In genomic region chr12:3088251-3088650, GRCh38 we compare ENCODE assay signal across 28 cellular contexts. TPM values are rescaled to one million over a fixed set of nuclear protein-coding genes. Genes with fewer than 3 reads are reported as not detected.
A peak's percentile ranks its signal among the peaks of the same experiment; 100 is the strongest.
DNase-seq lines count a peak whose midpoint lies in the region; ATAC-seq and TF ChIP-seq lines count a peak whose summit lies in the region.
"Had no signal": no experiment of that assay in that cellular context is flagged by ENCODE, and none has a peak within 500 bp of the region (broad histone marks: within the 10 kb centered on the region; RNA-seq: fewer than 3 reads in every experiment).

No MANE protein-coding gene starts in this region.

- 100% methylated on average over 1 of the region's 6 CpGs; no CpG with 5 or more reads in 1 of the 2 experiments for WGBS in IMR-90 (ENCODE audit: extremely low coverage in 2 of 2, insufficient read length in 1 of 2), 2 experiments

- H4K20me1 ChIP-seq in IMR-90 (ENCODE audit: insufficient read depth, low read length), result peaks cover 7% of the 10 kb centered on the region

- no peak overlapping the region for H3K9ac ChIP-seq in IMR-90 (ENCODE audit: low read depth, low read length)

- CTCF ChIA-PET in IMR-90 (lab: Yijun Ruan, JAX), result no interaction called here

- H3K14ac ChIP-seq in IMR-90 (replicated peaks; ENCODE audit: low read depth, low read length), result no peak overlapping the region

- no peak overlapping the region for H2AK9ac ChIP-seq in IMR-90 (replicated peaks; ENCODE audit: low read depth, low read length, poor library complexity)

- H3K56ac ChIP-seq in IMR-90 (ENCODE audit: extremely low read depth, insufficient read depth, low read length), result no peak overlapping the region

- no peak overlapping the region for H3K4me3 Mint-ChIP-seq in type B pancreatic cell
- H3K4me3 Mint-ChIP-seq: activated naive CD8-positive, alpha-beta T cell treated with anti-CD3 and anti-CD28 coated beads, Interleukin-2, amount 10 ng/mL, durations not matched to agents 7 days and 5 days; CD4-positive, CD25-positive, alpha-beta regulatory T cell; naive thymus-derived CD8-positive, alpha-beta T cell; T-helper 17 cell had no signal

- H3K4me1 ChIP-seq in IMR-90 (ENCODE audit: control insufficient read depth, insufficient read depth, low read length), result no peaks in the 10 kb centered on the region
- H3K4me1 ChIP-seq: prostate gland had no signal

- H2BK5ac ChIP-seq in IMR-90 (ENCODE audit: low read depth, low read length, poor library complexity, severe bottlenecking), result no peak overlapping the region

- peak; percentile 36 for DNase-seq in NCI-H345 treated with DMSO at 0.1 percent for 48 hours (lab: John Stamatoyannopoulos, UW; ENCODE audit: unreplicated experiment)
- DNase-seq in NCI-H345 (lab: John Stamatoyannopoulos, UW), result no peak
- DNase-seq in IMR-90, result no peak
- peak; percentile 47 for DNase-seq in epithelial cell of esophagus (ENCODE audit: low read depth)
- peak; percentile 37 for DNase-seq in renal cortical epithelial cell (ENCODE audit: low read depth)
- DNase-seq in stimulated activated CD4-positive, alpha-beta T cell treated with anti-CD3 and anti-CD28 coated beads, Interleukin-4, amount 100 ng/mL, for 24 hours, result no peak
- DNase-seq in type B pancreatic cell (ENCODE audit: extremely low spot score, unreplicated experiment), result no peak
- DNase-seq in cerebellum (ENCODE audit: low spot score), result no peak
- DNase-seq: 8988T; activated CD4-positive, alpha-beta T cell treated with anti-CD3 and anti-CD28 coated beads, Interleukin-2, amount 50 U/mL, for 4 hours; activated gamma-delta T cell treated with Interleukin-2 at 50 U/mL for 16 hours; activated naive CD8-positive, alpha-beta T cell treated with anti-CD3 and anti-CD28 coated beads, Interleukin-2, amount 10 ng/mL, durations not matched to agents 7 days and 5 days; activated T-cell treated with anti-CD3 and anti-CD28 coated beads, Interleukin-2, amount 50 U/mL, for 48 hours; AML-193; CD4-positive, CD25-positive, alpha-beta regulatory T cell; dorsolateral prefrontal cortex; naive thymus-derived CD8-positive, alpha-beta T cell; NCI-H1105; NCI-H1930; NCI-H526 treated with DMSO at 0.1 percent for 48 hours; nucleus accumbens; Right ventricle myocardium superior; stimulated activated CD4-positive, alpha-beta T cell treated with anti-CD3 and anti-CD28 coated beads, Interleukin-4, amount 100 ng/mL, for 4 hours; T-helper 17 cell; upper lobe of left lung had no signal

- TF ChIP-seq RAD21 in IMR-90 (IDR thresholded peaks at IDR 0.05; ENCODE audit: low read length), result no peak

- H3K27me3 Mint-ChIP-seq in type B pancreatic cell, result no peaks in the 10 kb centered on the region
- H3K27me3 Mint-ChIP-seq: activated naive CD8-positive, alpha-beta T cell treated with anti-CD3 and anti-CD28 coated beads, Interleukin-2, amount 10 ng/mL, durations not matched to agents 7 days and 5 days; T-helper 17 cell had no signal

- H3K4me2 ChIP-seq in IMR-90 (ENCODE audit: low read depth, low read length), result no peak overlapping the region

- no peak overlapping the region for H2AFZ ChIP-seq in IMR-90 (replicated peaks; ENCODE audit: low read length, poor library complexity)

- BruUV-seq in IMR-90 (replicated peaks; lab: Mats Ljungman, UMichigan), result no TSS peak

- H3K18ac ChIP-seq in IMR-90 (ENCODE audit: low read depth, low read length), result no peak overlapping the region

- no peak overlapping the region for H2BK120ac ChIP-seq in IMR-90 (ENCODE audit: low read depth, low read length)

- H3K9me1 ChIP-seq in IMR-90 (ENCODE audit: insufficient read depth, low read length), result peaks cover 9% of the 10 kb centered on the region; the same call in 1 of the 2 replicates

- H4K91ac ChIP-seq in IMR-90 (ENCODE audit: insufficient read depth, low read depth, low read length), result no peak overlapping the region

- H3K23ac ChIP-seq in IMR-90 (ENCODE audit: low read depth, low read length), result no peak overlapping the region

- TF ChIP-seq CTCF in IMR-90 (conservative IDR thresholded peaks at IDR 0.05; ENCODE audit: low read depth, low read length) (no peak), epithelial cell of esophagus (IDR thresholded peaks at IDR 0.05; ENCODE audit: insufficient read depth, low read depth, low read length, missing control alignments) (no peak), type B pancreatic cell (conservative IDR thresholded peaks at IDR 0.05) (no peak)

- no peaks in the 10 kb centered on the region for H3K9me3 Mint-ChIP-seq in type B pancreatic cell
- H3K9me3 Mint-ChIP-seq: activated naive CD8-positive, alpha-beta T cell treated with anti-CD3 and anti-CD28 coated beads, Interleukin-2, amount 10 ng/mL, durations not matched to agents 7 days and 5 days; naive thymus-derived CD8-positive, alpha-beta T cell had no signal

- peaks cover 24% of the 10 kb centered on the region for H3K4me1 Mint-ChIP-seq in type B pancreatic cell (ENCODE audit: unreplicated experiment)
- H3K4me1 Mint-ChIP-seq: activated naive CD8-positive, alpha-beta T cell treated with anti-CD3 and anti-CD28 coated beads, Interleukin-2, amount 10 ng/mL, durations not matched to agents 7 days and 5 days; naive thymus-derived CD8-positive, alpha-beta T cell had no signal

- H2AK5ac ChIP-seq in IMR-90 (ENCODE audit: low read depth, low read length), result no peak overlapping the region

- H4K5ac ChIP-seq in IMR-90 (ENCODE audit: low read depth, low read length), result no peak overlapping the region

- peaks cover 34% of the 10 kb centered on the region for H3K36me3 Mint-ChIP-seq in type B pancreatic cell
- H3K36me3 Mint-ChIP-seq: activated naive CD8-positive, alpha-beta T cell treated with anti-CD3 and anti-CD28 coated beads, Interleukin-2, amount 10 ng/mL, durations not matched to agents 7 days and 5 days; CD4-positive, CD25-positive, alpha-beta regulatory T cell; naive thymus-derived CD8-positive, alpha-beta T cell had no signal

- in situ Hi-C loops in IMR-90 (cut with MboI; ENCODE audit: low sequenced_read_pairs), result no loop called here

- peak; percentile 29; the same call in 1 of the 2 replicates for ATAC-seq in IMR-90 (ENCODE audit: low read depth)
- ATAC-seq: naive thymus-derived CD8-positive, alpha-beta T cell; Panc1; T-helper 17 cell had no signal

- H3K4ac ChIP-seq in IMR-90 (ENCODE audit: low read depth, low read length), result no peak overlapping the region

- H3K9me3 ChIP-seq in IMR-90 (ENCODE audit: control insufficient read depth, insufficient read depth, low read length), result no peaks in the 10 kb centered on the region
- H3K9me3 ChIP-seq: prostate gland, upper lobe of left lung had no signal

- peaks cover 6% of the 10 kb centered on the region for H3K36me3 ChIP-seq in IMR-90 (ENCODE audit: control insufficient read depth, insufficient read depth, low read length)
- H3K36me3 ChIP-seq: prostate gland had no signal

- peaks cover 5 to 27% of the 10 kb centered on the region in 2 experiments; a peak in 3 of 4 replicates for H3K79me1 ChIP-seq in IMR-90 (ENCODE audit: low read depth in 1 of 2, low read length in 2 of 2)

- POLR2A ChIA-PET in IMR-90 (lab: Charles Lee; ENCODE audit: unreplicated experiment), result interaction anchor here (0.7 kb wide), 1 partner anchor 529 kb away, joined by 3 read pairs; no protein-coding TSS in a partner anchor

- intact Hi-C loops in IMR-90 (cut with micrococcal nuclease), result no loop called here

- H3K4me3 ChIP-seq in IMR-90 (ENCODE audit: insufficient read depth, low read depth, low read length) (no peak overlapping the region), epithelial cell of esophagus (ENCODE audit: low read length) (no peak overlapping the region)
- H3K4me3 ChIP-seq: dorsolateral prefrontal cortex, lung, prostate gland, upper lobe of left lung had no signal

- H4K8ac ChIP-seq in IMR-90 (ENCODE audit: low read depth in 2 of 2, low read length in 2 of 2), result no peak overlapping the region

- TF ChIP-seq POLR2A in IMR-90 (IDR thresholded peaks at IDR 0.05; ENCODE audit: low read depth, low read length), result no peak

- H2BK20ac ChIP-seq in IMR-90 (ENCODE audit: low read depth, low read length), result no peak overlapping the region

- no peaks in the 10 kb centered on the region for H3K27me3 ChIP-seq in IMR-90 (ENCODE audit: control insufficient read depth, insufficient read depth, low read length)
- H3K27me3 ChIP-seq: dorsolateral prefrontal cortex, upper lobe of left lung had no signal

- dilution Hi-C loops in IMR-90 (cut with HindIII; ENCODE audit: low sequenced_read_pairs, unreplicated experiment), result no loop called here

- no peak overlapping the region for H3K27ac Mint-ChIP-seq in type B pancreatic cell
- H3K27ac Mint-ChIP-seq: activated naive CD8-positive, alpha-beta T cell treated with anti-CD3 and anti-CD28 coated beads, Interleukin-2, amount 10 ng/mL, durations not matched to agents 7 days and 5 days; CD4-positive, CD25-positive, alpha-beta regulatory T cell; naive thymus-derived CD8-positive, alpha-beta T cell; T-helper 17 cell had no signal

- no peak overlapping the region for H2BK15ac ChIP-seq in IMR-90 (ENCODE audit: low read depth, low read length)

- no peak overlapping the region for H3K27ac ChIP-seq in IMR-90 (ENCODE audit: insufficient read depth, low read length)
- H3K27ac ChIP-seq: prostate gland had no signal

TF ChIP-seq in IMR-90, 13 proteins besides CTCF, POLR2A, EP300 and RAD21 (continues in another document):
- TF ChIP-seq MAFK (IDR thresholded peaks at IDR 0.05; ENCODE audit: low read depth, low read length) (no peak), CEBPB (IDR thresholded peaks at IDR 0.05; ENCODE audit: low read depth, low read length) (no peak), USF2 (IDR thresholded peaks at IDR 0.05; ENCODE audit: low read depth, low read length) (no peak), RFX5 (IDR thresholded peaks at IDR 0.05; ENCODE audit: low read depth, low read length) (no peak)

RNA-seq across cellular contexts. Expression of gene TSPAN9, which starts 11.1 kb away (rescaled TPM):
- total RNA-seq in IMR-90 (2012; rRNA removed), result 16.1 and 17.7 TPM in 2 replicates
- 29.8 and 39.1 TPM in 2 replicates for polyA plus RNA-seq in IMR-90 (2012; rRNA removed)
- polyA plus RNA-seq in IMR-90 (2012; cell fraction: cytosol; rRNA removed), result 14.4 and 30.5 TPM in 2 replicates
- polyA plus RNA-seq in IMR-90 (2012; cell fraction: nucleus; rRNA removed; ENCODE audit: low replicate concordance), result 29.7 and 33.9 TPM in 2 replicates
- 24.7 and 91.3 TPM in 2 replicates for total RNA-seq in renal cortical epithelial cell
- total RNA-seq in type B pancreatic cell (ENCODE audit: low replicate concordance), result 30.7 and 31.7 TPM in 2 replicates
- total RNA-seq in cerebellum, result 70.4 TPM
- polyA plus RNA-seq: naive thymus-derived CD8-positive, alpha-beta T cell had no signal

Comparison
In these comparisons a context has a peak if more than half of its experiments do, and no peak if none do; other contexts are left out.
1. DNase-seq: peak in NCI-H345 treated with DMSO at 0.1 percent for 48 hours (single experiment), epithelial cell of esophagus (single experiment) and renal cortical epithelial cell (single experiment); none in NCI-H345 (single experiment), IMR-90 (single experiment), stimulated activated CD4-positive, alpha-beta T cell treated with anti-CD3 and anti-CD28 coated beads, Interleukin-4, amount 100 ng/mL, for 24 hours (single experiment), type B pancreatic cell (single experiment) and cerebellum (single experiment).